In genomic region chr17:72439893-72440502, GRCh38 we compare ENCODE assay signal across 14 cellular contexts.
"Had no signal": no experiment of that assay in that cellular context is flagged by ENCODE, and none has a peak within 500 bp of the region (broad histone marks: within the 10 kb centered on the region; RNA-seq: fewer than 3 reads in every experiment).

No MANE protein-coding gene starts in this region.

- H3K4me1 ChIP-seq: ascending aorta, foreskin keratinocyte, heart left ventricle, pancreas, vagina had no signal

- FAIRE-seq: colon, endothelial cell of umbilical vein, pancreas had no signal

- H3K27ac Mint-ChIP-seq: activated CD4-positive, alpha-beta memory T cell treated with anti-CD3 and anti-CD28 coated beads for 36 hours; activated naive CD8-positive, alpha-beta T cell treated with anti-CD3 and anti-CD28 coated beads, Interleukin-2, amount 50 U/mL, for 24 hours had no signal

- H3K27me3 Mint-ChIP-seq: activated CD4-positive, alpha-beta memory T cell treated with anti-CD3 and anti-CD28 coated beads for 36 hours; activated naive CD8-positive, alpha-beta T cell treated with anti-CD3 and anti-CD28 coated beads, Interleukin-2, amount 50 U/mL, for 24 hours had no signal

- H3K4me3 ChIP-seq: ascending aorta, heart left ventricle, pancreas, thyroid gland, vagina had no signal

- H3K27ac ChIP-seq: ascending aorta, foreskin keratinocyte, heart left ventricle, pancreas, thyroid gland, vagina had no signal

- H3K9me3 Mint-ChIP-seq: activated CD4-positive, alpha-beta memory T cell treated with anti-CD3 and anti-CD28 coated beads for 36 hours; activated naive CD8-positive, alpha-beta T cell treated with anti-CD3 and anti-CD28 coated beads, Interleukin-2, amount 50 U/mL, for 24 hours had no signal

- H3K36me3 Mint-ChIP-seq: activated CD4-positive, alpha-beta memory T cell treated with anti-CD3 and anti-CD28 coated beads for 36 hours had no signal

- H3K27me3 ChIP-seq: ascending aorta, foreskin keratinocyte, heart left ventricle, pancreas, thyroid gland, vagina had no signal

- H3K36me3 ChIP-seq: ascending aorta, heart left ventricle, pancreas, thyroid gland, vagina had no signal

- DNase-seq: activated CD4-positive, alpha-beta memory T cell treated with anti-CD3 and anti-CD28 coated beads for 36 hours; activated naive CD4-positive, alpha-beta T cell treated with Interleukin-2 at 50 U/mL for 16 hours; activated naive CD8-positive, alpha-beta T cell treated with anti-CD3 and anti-CD28 coated beads, Interleukin-2, amount 50 U/mL, for 24 hours; activated T-cell treated with anti-CD3 and anti-CD28 coated beads, Interleukin-2, amount 50 U/mL, for 48 hours; foreskin keratinocyte; heart left ventricle; pancreas; T-helper 9 cell had no signal

- H3K4me1 Mint-ChIP-seq: activated naive CD8-positive, alpha-beta T cell treated with anti-CD3 and anti-CD28 coated beads, Interleukin-2, amount 50 U/mL, for 24 hours; neural crest cell had no signal

- H3K4me3 Mint-ChIP-seq: activated CD4-positive, alpha-beta memory T cell treated with anti-CD3 and anti-CD28 coated beads for 36 hours; activated naive CD8-positive, alpha-beta T cell treated with anti-CD3 and anti-CD28 coated beads, Interleukin-2, amount 50 U/mL, for 24 hours; neural crest cell had no signal

- H3K9me3 ChIP-seq: ascending aorta, heart left ventricle, pancreas, thyroid gland, vagina had no signal
